In genomic region chr22:25998118-25998775, GRCh38 we compare ENCODE assay signal across 24 cellular contexts.
"Had no signal": no experiment of that assay in that cellular context is flagged by ENCODE, and none has a peak within 500 bp of the region (broad histone marks: within the 10 kb centered on the region; RNA-seq: fewer than 3 reads in every experiment).

No MANE protein-coding gene starts in this region.

- H3K4me3 ChIP-seq: colonic mucosa, esophagus squamous epithelium, lung, prostate gland, sigmoid colon, skin epidermis, testis, tibial nerve, upper lobe of right lung, vagina had no signal

- H3K27ac ChIP-seq: colonic mucosa, esophagus squamous epithelium, parathyroid adenoma, prostate gland, sigmoid colon, skin epidermis, testis, tibial nerve, upper lobe of right lung, vagina had no signal

- H3K27me3 ChIP-seq: colonic mucosa, testis, tibial nerve, upper lobe of right lung, vagina had no signal

- DNase-seq: colonic mucosa; dermis blood vessel endothelial cell; esophagus squamous epithelium; foreskin fibroblast; hippocampal formation; kidney glomerular epithelial cell; mesenchymal stem cell; naive thymus-derived CD4-positive, alpha-beta T cell; nephron progenitor cell; retina; sigmoid colon; stimulated activated CD4-positive, alpha-beta T cell treated with anti-CD3 and anti-CD28 coated beads, Interleukin-2, amount 100 ng/mL, for 24 hours; stimulated activated CD4-positive, alpha-beta T cell treated with anti-CD3 and anti-CD28 coated beads, Interleukin-4, amount 100 ng/mL, for 4 hours; stimulated activated naive B cell treated with anti-CD40 and anti-IgM and Interleukin-4, amounts not matched to agents 10 μg/mL and 1 μg/mL and 100 μg/mL, for 72 hours; stimulated activated naive CD8-positive, alpha-beta T cell treated with anti-CD3 and anti-CD28 coated beads, Interleukin-15, amount 100 ng/mL, for 72 hours; testis; upper lobe of right lung had no signal

- H3K36me3 ChIP-seq: colonic mucosa, esophagus squamous epithelium, prostate gland, sigmoid colon, tibial nerve, upper lobe of right lung, vagina had no signal

- ATAC-seq: left lobe of liver; naive thymus-derived CD4-positive, alpha-beta T cell; stimulated activated naive B cell treated with anti-CD40 and anti-IgM and Interleukin-4, amounts not matched to agents 10 μg/mL and 1 μg/mL and 100 μg/mL, for 72 hours; stimulated activated naive CD8-positive, alpha-beta T cell treated with anti-CD3 and anti-CD28 coated beads, Interleukin-15, amount 100 ng/mL, for 72 hours; upper lobe of right lung had no signal

- H3K4me1 ChIP-seq: colonic mucosa, esophagus squamous epithelium, parathyroid adenoma, prostate gland, sigmoid colon, testis, tibial nerve, upper lobe of right lung, vagina had no signal

- H3K9me3 ChIP-seq: colonic mucosa, esophagus squamous epithelium, prostate gland, sigmoid colon, testis, upper lobe of right lung, vagina had no signal
